In genomic region chr10:113958631-113959382, GRCh38 we compare ENCODE assay signal across 9 cellular contexts.
DNase-seq lines count a peak whose midpoint lies in the region; ATAC-seq and TF ChIP-seq lines count a peak whose summit lies in the region.
"Had no signal": no experiment of that assay in that cellular context is flagged by ENCODE, and none has a peak within 500 bp of the region (broad histone marks: within the 10 kb centered on the region; RNA-seq: fewer than 3 reads in every experiment).

No MANE protein-coding gene starts in this region.

- no peaks in the 10 kb centered on the region for H3K4me1 ChIP-seq in adrenal gland (replicated peaks in 1 of 2)
- no peaks in the 10 kb centered on the region for H3K4me1 ChIP-seq in HAP-1

- WGBS in adrenal gland, 4 donors = 63 to 69% (median 67%) methylated on average over 11 of the region's 11 CpGs

- intact Hi-C loops in adrenal gland (cut with DNase I) = no loop called here

- peaks cover 6 to 10% of the 10 kb centered on the region in 2 donors for H3K9me3 Mint-ChIP-seq in stimulated activated naive B cell treated with anti-CD40 and anti-IgM and Interleukin-4, amounts not matched to agents 10 μg/mL and 1 μg/mL and 100 μg/mL, for 72 hours

- H3K27me3 ChIP-seq in adrenal gland = no peaks in the 10 kb centered on the region
- no peaks in the 10 kb centered on the region for H3K27me3 ChIP-seq in H7 (ENCODE audit: control insufficient read depth, insufficient read depth, low read length)
- H3K27me3 ChIP-seq in HAP-1 (ENCODE audit: low read depth) = no peaks in the 10 kb centered on the region

- no peak for ATAC-seq in stimulated activated naive B cell treated with anti-CD40 and anti-IgM and Interleukin-4, amounts not matched to agents 10 μg/mL and 1 μg/mL and 100 μg/mL, for 72 hours (replicated peaks)
- no peak for ATAC-seq in GM18873 (IDR thresholded peaks at IDR 0.05; ENCODE audit: low FRiP score, unreplicated experiment)

- peak overlapping the region; percentile 43 for H3K27ac Mint-ChIP-seq in stimulated activated naive B cell treated with anti-CD40 and anti-IgM and Interleukin-4, amounts not matched to agents 10 μg/mL and 1 μg/mL and 100 μg/mL, for 72 hours

- no peaks in the 10 kb centered on the region for H3K27me3 Mint-ChIP-seq in stimulated activated naive B cell treated with anti-CD40 and anti-IgM and Interleukin-4, amounts not matched to agents 10 μg/mL and 1 μg/mL and 100 μg/mL, for 72 hours

- TF ChIP-seq CTCF in adrenal gland (IDR thresholded peaks at IDR 0.05) = no peak

- no peaks in the 10 kb centered on the region for H3K36me3 ChIP-seq in adrenal gland (replicated peaks in 1 of 2)
- no peaks in the 10 kb centered on the region for H3K36me3 ChIP-seq in H7 (replicated peaks; ENCODE audit: control insufficient read depth, insufficient read depth, low read length)
- no peaks in the 10 kb centered on the region for H3K36me3 ChIP-seq in HAP-1 (replicated peaks)

- no peak overlapping the region for H3K27ac ChIP-seq in adrenal gland

- H3K4me3 Mint-ChIP-seq in stimulated activated naive B cell treated with anti-CD40 and anti-IgM and Interleukin-4, amounts not matched to agents 10 μg/mL and 1 μg/mL and 100 μg/mL, for 72 hours = peak overlapping the region in 1 of 2 donors; percentile 32

- DNase-seq in EH (ENCODE audit: low read depth) (peak; percentile 96), LoVo (ENCODE audit: low spot score) (peak; percentile 84), adrenal gland (peak in 6 of 7 donors; percentile 21 to 55 (median 26)), iPS-NIHi7 (ENCODE audit: extremely low spot score) (peak; percentile 49), H7 (no peak), HAP-1 (ENCODE audit: low spot score in 2 of 2) (no peak)
- no peak for DNase-seq in stimulated activated naive B cell treated with anti-CD40 and anti-IgM and Interleukin-4, amounts not matched to agents 10 μg/mL and 1 μg/mL and 100 μg/mL, for 72 hours

- no peak overlapping the region for H3K4me3 ChIP-seq in adrenal gland
- H3K4me3 ChIP-seq in H7 (ENCODE audit: insufficient read depth, low read depth, low read length) = no peak overlapping the region
- no peak overlapping the region for H3K4me3 ChIP-seq in HAP-1
- H3K4me3 ChIP-seq: skin epidermis had no signal

- H3K36me3 Mint-ChIP-seq in stimulated activated naive B cell treated with anti-CD40 and anti-IgM and Interleukin-4, amounts not matched to agents 10 μg/mL and 1 μg/mL and 100 μg/mL, for 72 hours = peaks cover 4 to 6% of the 10 kb centered on the region in 2 donors

- in situ Hi-C loops in HAP-1 (cut with MboI; ENCODE audit: low sequenced_read_pairs) = no loop called here

- peaks cover 21 to 40% of the 10 kb centered on the region in 2 donors for H3K4me1 Mint-ChIP-seq in stimulated activated naive B cell treated with anti-CD40 and anti-IgM and Interleukin-4, amounts not matched to agents 10 μg/mL and 1 μg/mL and 100 μg/mL, for 72 hours

- TF ChIP-seq POLR2A in adrenal gland (IDR thresholded peaks at IDR 0.05) = no peak

- H3K9me3 ChIP-seq in adrenal gland (replicated peaks in 1 of 3) = no peaks in the 10 kb centered on the region
- H3K9me3 ChIP-seq in HAP-1 = no peaks in the 10 kb centered on the region

Comparison
In these comparisons a context has a peak if more than half of its experiments do, and no peak if none do; other contexts are left out.
1. DNase-seq: peak in EH (single experiment), LoVo (single experiment), adrenal gland (6 of 7) and iPS-NIHi7 (single experiment); none in stimulated activated naive B cell treated with anti-CD40 and anti-IgM and Interleukin-4, amounts not matched to agents 10 μg/mL and 1 μg/mL and 100 μg/mL, for 72 hours (single experiment), H7 (single experiment) and HAP-1 (0 of 2).